Comparison of ENCODE assay signal across 8 cellular contexts in the genomic region with DNA sequence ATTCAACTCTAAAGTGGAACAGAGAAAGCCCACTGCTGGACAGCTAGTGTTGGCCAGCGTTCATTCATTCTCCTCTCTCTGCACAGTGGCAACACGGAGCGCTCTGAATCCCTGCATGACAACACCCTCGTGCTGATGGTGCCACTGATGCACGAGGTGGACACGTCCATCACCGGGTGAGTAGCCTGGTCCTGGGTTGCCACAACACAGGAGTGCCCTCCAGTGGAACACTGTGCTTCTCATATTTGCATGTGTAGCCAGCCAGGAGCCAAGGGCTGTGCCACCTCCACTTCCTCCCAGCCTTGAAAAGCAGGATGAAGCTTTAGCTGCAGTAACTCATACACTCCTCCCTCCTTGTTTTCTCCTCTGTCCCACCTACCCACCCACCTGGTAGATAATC.
DNase-seq lines count a peak whose midpoint lies in the region; ATAC-seq and TF ChIP-seq lines count a peak whose summit lies in the region.

No MANE protein-coding gene starts in this region.

- POLR2A ChIA-PET in HCT116 (lab: Charles Lee) = no interaction called here

- BruUV-seq in HCT116 (replicated peaks; lab: Mats Ljungman, UMichigan) = no TSS peak

- peak; percentile 29 to 39 (median 38); a peak in 4 of 6 replicates for TF ChIP-seq CTCF in HCT116 (IDR thresholded peaks at IDR 0.05 in 2 of 3, conservative IDR thresholded peaks at IDR 0.05 in 1 of 3; ENCODE audit: borderline replicate concordance in 1 of 3, insufficient read depth in 1 of 3, low read depth in 2 of 3, low read length in 2 of 3)
- no peak for TF ChIP-seq CTCF in omental fat pad (IDR thresholded peaks at IDR 0.05)

- peak; percentile 72 for TF ChIP-seq RAD21 in HCT116 (IDR thresholded peaks at IDR 0.05; ENCODE audit: low read depth)

- no peaks in the 10 kb centered on the region for H3K79me2 ChIP-seq in HCT116 (ENCODE audit: insufficient read depth, low read length)

- no peak overlapping the region for H3K4me3 ChIP-seq in HCT116 (replicated peaks in 1 of 2; ENCODE audit: low read depth in 1 of 2, low read length in 2 of 2)

- DNase-seq in HCT116 (ENCODE audit: low read depth, low spot score) = peak; percentile 23
- peak; percentile 51 for DNase-seq in RPMI8226
- DNase-seq in foreskin melanocyte = peak; percentile 21
- no peak for DNase-seq in sciatic nerve (ENCODE audit: low spot score)
- DNase-seq in omental fat pad (ENCODE audit: low spot score) = no peak
- DNase-seq in occipital lobe (lab: John Stamatoyannopoulos, UW) = no peak

- H3K27ac ChIP-seq in HCT116 (ENCODE audit: low read depth, low read length) = no peak overlapping the region

- peaks cover 38% of the 10 kb centered on the region for H3K27me3 ChIP-seq in HCT116 (ENCODE audit: insufficient read depth, low read length)

- H3K4me2 ChIP-seq in HCT116 (ENCODE audit: low read length) = no peak overlapping the region

- TF ChIP-seq POLR2A in HCT116 (IDR thresholded peaks at IDR 0.05; ENCODE audit: borderline replicate concordance, extremely low read depth, insufficient read depth, insufficient read length) = no peak

- H3K4me1 ChIP-seq in HCT116 (ENCODE audit: control insufficient read depth in 1 of 2, insufficient read depth in 2 of 2, low read length in 2 of 2) = no peaks in the 10 kb centered on the region

- RAD21 ChIA-PET in HCT116 (lab: Charles Lee; ENCODE audit: low non-redundant PET in 1 of 2, low total read pairs in 2 of 2, uncharacterized antibody in 2 of 2, unreplicated experiment in 2 of 2) = no interaction called here

- H2AFZ ChIP-seq in HCT116 (ENCODE audit: low read depth, low read length, poor library complexity, severe bottlenecking) = no peak overlapping the region

- intact Hi-C loops in HCT116 (cut with micrococcal nuclease) (no loop called here), sciatic nerve (cut with DNase I) (no loop called here)

- CTCF ChIA-PET in HCT116 (lab: Charles Lee) = interaction anchor here (0.8 kb wide), 1 partner anchor 18 kb away, joined by 3 read pairs; no protein-coding TSS in a partner anchor

- no peaks in the 10 kb centered on the region for H4K20me1 ChIP-seq in HCT116 (ENCODE audit: insufficient read depth)

- H3K9me3 ChIP-seq in HCT116 (ENCODE audit: control insufficient read depth in 1 of 2, insufficient read depth in 1 of 2, low read depth in 1 of 2, low read length in 2 of 2) = no peaks in the 10 kb centered on the region

- no peaks in the 10 kb centered on the region for H3K9me2 ChIP-seq in HCT116 (ENCODE audit: insufficient read depth)

- no peak overlapping the region for H3K9ac ChIP-seq in HCT116 (ENCODE audit: low read length)

- ATAC-seq in HCT116 (peak; percentile 92), sciatic nerve (peak; percentile 68), omental fat pad (ENCODE audit: low FRiP score) (no peak), HG03095 (IDR thresholded peaks at IDR 0.05; ENCODE audit: unreplicated experiment) (no peak)
- ATAC-seq in activated CD4-positive, CD25-positive, alpha-beta regulatory T cell treated with anti-CD3 and anti-CD28 coated beads, Interleukin-2, amount 50 U/mL, for 24 hours = no peak

- no peaks in the 10 kb centered on the region for H3K36me3 ChIP-seq in HCT116 (ENCODE audit: control insufficient read depth in 1 of 2, insufficient read depth in 2 of 2, low read length in 2 of 2)

TF ChIP-seq in HCT116, 20 proteins besides CTCF, POLR2A, EP300 and RAD21:
- TF ChIP-seq JUND (IDR thresholded peaks at IDR 0.05) (no peak), MAX (IDR thresholded peaks at IDR 0.05) (peak; percentile 66; the same call in 1 of the 2 replicates)

Comparison
In these comparisons a context has a peak if more than half of its experiments do, and no peak if none do; other contexts are left out.
1. ATAC-seq: peak in HCT116 (single experiment) and sciatic nerve (single experiment); none in activated CD4-positive, CD25-positive, alpha-beta regulatory T cell treated with anti-CD3 and anti-CD28 coated beads, Interleukin-2, amount 50 U/mL, for 24 hours (0 of 2), omental fat pad (single experiment) and HG03095 (single experiment).
2. DNase-seq: peak in HCT116 (single experiment), RPMI8226 (single experiment) and foreskin melanocyte (single experiment); none in sciatic nerve (single experiment), omental fat pad (single experiment) and occipital lobe (single experiment).
3. CTCF ChIP-seq: peak in HCT116 (3 of 3); none in omental fat pad (0 of 3).